In the genomic region with DNA sequence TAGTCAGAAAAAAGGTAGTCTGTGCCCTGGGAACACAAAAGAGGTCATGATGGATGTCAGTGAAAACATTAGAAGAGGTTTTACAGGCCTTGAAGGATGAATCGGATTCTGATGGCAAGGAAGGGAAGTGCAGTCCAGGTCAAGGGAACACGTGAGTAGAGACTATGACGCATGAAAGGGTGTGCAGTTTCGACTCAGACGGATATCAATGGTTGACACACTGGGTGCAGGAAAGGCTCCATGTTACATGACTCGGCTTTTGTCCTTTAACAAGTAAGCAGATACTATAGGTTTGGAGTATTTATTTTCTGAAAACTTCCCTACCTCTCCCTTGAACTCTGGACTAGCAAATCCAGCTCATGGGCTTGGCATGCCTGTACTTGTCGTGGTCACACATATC, we compare ENCODE assay signal across 19 cellular contexts. TPM values are rescaled to one million over a fixed set of nuclear protein-coding genes. Genes with fewer than 3 reads are reported as not detected.
A peak's percentile ranks its signal among the peaks of the same experiment; 100 is the strongest.
DNase-seq lines count a peak whose midpoint lies in the region; ATAC-seq and TF ChIP-seq lines count a peak whose summit lies in the region.
"Had no signal": no experiment of that assay in that cellular context is flagged by ENCODE, and none has a peak within 500 bp of the region (broad histone marks: within the 10 kb centered on the region; RNA-seq: fewer than 3 reads in every experiment).

No MANE protein-coding gene starts in this region.

- H3K27me3 ChIP-seq in H9 (ENCODE audit: insufficient read depth, low read length) = no peaks in the 10 kb centered on the region
- H3K27me3 ChIP-seq: MG63 had no signal

- H3K4me2 ChIP-seq in H9 (ENCODE audit: insufficient read depth, insufficient read length, low read length) = no peak overlapping the region
- H3K4me2 ChIP-seq: GM23338, PC-9, SK-N-SH had no signal

- no peak overlapping the region for H2BK5ac ChIP-seq in H9 (ENCODE audit: insufficient read length, low read length)

- no peaks in the 10 kb centered on the region for H3K4me1 ChIP-seq in H9 (ENCODE audit: insufficient read depth, low read length)

- TF ChIP-seq CTCF in H9 (conservative IDR thresholded peaks at IDR 0.05) (no peak), epithelial cell of esophagus (IDR thresholded peaks at IDR 0.05; ENCODE audit: insufficient read depth, low read depth, low read length, missing control alignments) (no peak)

- no CpG with 5 or more reads among the region's 7 CpGs for WGBS in H9 (ENCODE audit: extremely low coverage, insufficient read length, low lambda C conversion rate)

- H3K56ac ChIP-seq in H9 (ENCODE audit: insufficient read length, low read depth, low read length) = no peak overlapping the region

- H2BK20ac ChIP-seq in H9 (ENCODE audit: low read depth, low read length, poor library complexity, severe bottlenecking) = no peak overlapping the region

- H3K27ac ChIP-seq in H9 (ENCODE audit: insufficient read length, low read depth, low read length) = no peak overlapping the region
- H3K27ac ChIP-seq: PC-9 had no signal

- H3K27ac Mint-ChIP-seq in H9 = no peak overlapping the region
- H3K27ac Mint-ChIP-seq in stimulated activated effector memory CD8-positive, alpha-beta T cell treated with anti-CD3 and anti-CD28 coated beads, Interleukin-12 subunit alpha, Interleukin-12 subunit beta, amount 100 ng/mL, for 72 hours = no peak overlapping the region
- H3K27ac Mint-ChIP-seq: CD14-positive monocyte, GM23338 had no signal

- H3K4me3 Mint-ChIP-seq in H9 = no peak overlapping the region
- no peak overlapping the region for H3K4me3 Mint-ChIP-seq in stimulated activated effector memory CD8-positive, alpha-beta T cell treated with anti-CD3 and anti-CD28 coated beads, Interleukin-12 subunit alpha, Interleukin-12 subunit beta, amount 100 ng/mL, for 72 hours
- H3K4me3 Mint-ChIP-seq: CD14-positive monocyte, GM23338 had no signal

- H2BK120ac ChIP-seq in H9 (ENCODE audit: low read depth, low read length, poor library complexity, severe bottlenecking) = no peak overlapping the region

- H3K4me3 ChIP-seq in epithelial cell of esophagus (ENCODE audit: low read length) = no peak overlapping the region
- H3K4me3 ChIP-seq: GM23338, MG63, PC-9 had no signal

- no peak overlapping the region for H4K8ac ChIP-seq in H9 (replicated peaks; ENCODE audit: insufficient read length, low read depth, low read length)

- H2BK15ac ChIP-seq in H9 (ENCODE audit: low read depth, low read length) = peak overlapping the region; percentile 44; the same call in 1 of the 2 replicates

- no peak overlapping the region for H3K9ac ChIP-seq in H9 (ENCODE audit: extremely low read depth, insufficient read length, low read length)
- H3K9ac ChIP-seq: SK-N-SH had no signal

- no peak overlapping the region for H3K14ac ChIP-seq in H9 (ENCODE audit: insufficient read depth, low read length)

- DNase-seq in H9 (no peak), RKO (ENCODE audit: low spot score) (peak; percentile 25), epithelial cell of esophagus (ENCODE audit: low read depth) (peak; percentile 77), renal cortical epithelial cell (ENCODE audit: low read depth) (peak; percentile 23), COR-L47 (lab: John Stamatoyannopoulos, UW) (no peak)
- no peak for DNase-seq in stimulated activated effector memory CD8-positive, alpha-beta T cell treated with anti-CD3 and anti-CD28 coated beads, Interleukin-12 subunit alpha, Interleukin-12 subunit beta, amount 100 ng/mL, for 72 hours (ENCODE audit: low spot score in 2 of 2)
- DNase-seq: ACHN, AML-193, MG63, NCI-H1092, NCI-H2081 treated with DMSO at 0.1 percent for 48 hours, NCI-H510A treated with DMSO at 0.1 percent for 48 hours, NCI-H82, PC-9, SK-N-SH had no signal

- no peaks in the 10 kb centered on the region for H3K79me2 ChIP-seq in H9 (ENCODE audit: insufficient read depth, low read length)

- no peak overlapping the region for H3K4ac ChIP-seq in H9 (ENCODE audit: low read depth, low read length)

- H2AFZ ChIP-seq in H9 (ENCODE audit: low read length) = no peak overlapping the region
- H2AFZ ChIP-seq: GM23338, PC-9 had no signal

- H3K9me3 Mint-ChIP-seq in H9 = peaks cover 2 to 4% of the 10 kb centered on the region in 2 experiments; a peak in 3 of 5 replicates
- H3K9me3 Mint-ChIP-seq in stimulated activated effector memory CD8-positive, alpha-beta T cell treated with anti-CD3 and anti-CD28 coated beads, Interleukin-12 subunit alpha, Interleukin-12 subunit beta, amount 100 ng/mL, for 72 hours = peaks cover 3% of the 10 kb centered on the region
- H3K9me3 Mint-ChIP-seq: GM23338 had no signal

- H2AK5ac ChIP-seq in H9 (ENCODE audit: insufficient read length, low read length) = no peak overlapping the region

- no peaks in the 10 kb centered on the region for H4K20me1 ChIP-seq in H9 (ENCODE audit: control insufficient read depth, insufficient read depth, insufficient read length)

- no peaks in the 10 kb centered on the region for H3K79me1 ChIP-seq in H9 (ENCODE audit: insufficient read depth, low read depth, low read length, poor library complexity, severe bottlenecking)

- H2BK12ac ChIP-seq in H9 (ENCODE audit: insufficient read length, low read depth, low read length) = no peak overlapping the region

- no peak overlapping the region for H4K91ac ChIP-seq in H9 (ENCODE audit: insufficient read length, low read depth, low read length)

- H3K23ac ChIP-seq in H9 (ENCODE audit: insufficient read length, low read depth, low read length) = no peak overlapping the region

- no peaks in the 10 kb centered on the region for H3K36me3 Mint-ChIP-seq in H9 (ENCODE audit: insufficient read depth in 1 of 3, low read depth in 3 of 3)
- H3K36me3 Mint-ChIP-seq in stimulated activated effector memory CD8-positive, alpha-beta T cell treated with anti-CD3 and anti-CD28 coated beads, Interleukin-12 subunit alpha, Interleukin-12 subunit beta, amount 100 ng/mL, for 72 hours = no peaks in the 10 kb centered on the region
- H3K36me3 Mint-ChIP-seq: CD14-positive monocyte had no signal

- H3K23me2 ChIP-seq in H9 (ENCODE audit: insufficient read length, low read depth, low read length, poor library complexity, severe bottlenecking) = no peaks in the 10 kb centered on the region

- H3K9me3 ChIP-seq in H9 (ENCODE audit: control insufficient read depth, low read depth, low read length) = no peaks in the 10 kb centered on the region
- H3K9me3 ChIP-seq: SK-N-SH had no signal

- ATAC-seq in stimulated activated effector memory CD8-positive, alpha-beta T cell treated with anti-CD3 and anti-CD28 coated beads, Interleukin-12 subunit alpha, Interleukin-12 subunit beta, amount 100 ng/mL, for 72 hours = no peak
- ATAC-seq in HG02981 (IDR thresholded peaks at IDR 0.05; ENCODE audit: unreplicated experiment) = no peak
- ATAC-seq: Right ventricle myocardium inferior had no signal

- H3K4me1 Mint-ChIP-seq in H9 = 0 out of 4 replicates have a peak, but pooled peaks cover 0 to 2% of the 10 kb centered on the region in 2 experiments
- no peaks in the 10 kb centered on the region for H3K4me1 Mint-ChIP-seq in stimulated activated effector memory CD8-positive, alpha-beta T cell treated with anti-CD3 and anti-CD28 coated beads, Interleukin-12 subunit alpha, Interleukin-12 subunit beta, amount 100 ng/mL, for 72 hours
- H3K4me1 Mint-ChIP-seq: CD14-positive monocyte had no signal

- peaks cover 5% of the 10 kb centered on the region for H3K27me3 Mint-ChIP-seq in H9 (ENCODE audit: low read depth)

- H3K18ac ChIP-seq in H9 (ENCODE audit: insufficient read length, low read depth, low read length) = no peak overlapping the region

- H3T11ph ChIP-seq in H9 (ENCODE audit: low read length) = no peak overlapping the region

- no peak overlapping the region for H4K5ac ChIP-seq in H9 (ENCODE audit: insufficient read length, low read depth, low read length)

RNA-seq across cellular contexts. Expression of gene SEC16B, which starts 55.3 kb away (rescaled TPM):
- total RNA-seq in H9 (2021) (0.70 and 0.83 TPM in 2 replicates), renal cortical epithelial cell (0.35 and 1.2 TPM in 2 replicates)

Comparison
In these comparisons a context has a peak if more than half of its experiments do, and no peak if none do; other contexts are left out.
1. DNase-seq: peak in RKO (single experiment), epithelial cell of esophagus (single experiment) and renal cortical epithelial cell (single experiment); none in H9 (single experiment), COR-L47 (single experiment) and stimulated activated effector memory CD8-positive, alpha-beta T cell treated with anti-CD3 and anti-CD28 coated beads, Interleukin-12 subunit alpha, Interleukin-12 subunit beta, amount 100 ng/mL, for 72 hours (0 of 2).